In genomic region chr6:42392871-42393270, GRCh38 we compare ENCODE assay signal across 17 cellular contexts. TPM values are rescaled to one million over a fixed set of nuclear protein-coding genes. Genes with fewer than 3 reads are reported as not detected.
DNase-seq lines count a peak whose midpoint lies in the region; ATAC-seq and TF ChIP-seq lines count a peak whose summit lies in the region.
"Had no signal": no experiment of that assay in that cellular context is flagged by ENCODE, and none has a peak within 500 bp of the region (broad histone marks: within the 10 kb centered on the region; RNA-seq: fewer than 3 reads in every experiment).

No MANE protein-coding gene starts in this region.

- peaks cover 2 to 7% of the 10 kb centered on the region in 2 donors for H3K36me3 Mint-ChIP-seq in activated T-cell treated with anti-CD3 and anti-CD28 coated beads, Interleukin-2, amount 50 U/mL, for 72 hours (ENCODE audit: insufficient read depth in 2 of 2)
- H3K36me3 Mint-ChIP-seq in T-cell = peaks cover 10% of the 10 kb centered on the region

- H3K27ac ChIP-seq in brain microvascular endothelial cell = no peak overlapping the region
- H3K27ac ChIP-seq: epithelial cell of prostate, foreskin keratinocyte, vagina had no signal

- no peak for DNase-seq in activated T-cell treated with anti-CD3 and anti-CD28 coated beads, Interleukin-2, amount 50 U/mL, for 72 hours
- DNase-seq in activated T-cell treated with anti-CD3 and anti-CD28 coated beads, Interleukin-2, amount 50 U/mL, for 1 hour = no peak
- DNase-seq in T-cell (no peak), kidney glomerular epithelial cell (lab: John Stamatoyannopoulos, UW) (peak; percentile 16), brain microvascular endothelial cell (no peak), NCI-H2171 treated with DMSO at 0.1 percent for 48 hours (lab: John Stamatoyannopoulos, UW) (no peak)
- no peak for DNase-seq in stimulated activated naive CD8-positive, alpha-beta T cell treated with anti-CD3 and anti-CD28 coated beads, Interleukin-15, amount 100 ng/mL, for 72 hours
- DNase-seq: activated naive CD4-positive, alpha-beta T cell treated with anti-CD3 and anti-CD28 coated beads, Interleukin-2, amount 50 U/mL, for 16 hours; dermis blood vessel endothelial cell; foreskin keratinocyte; IMR-90; left cardiac atrium; NCI-H1694 treated with DMSO at 0.1 percent for 48 hours; right cardiac atrium had no signal

- H3K36me3 ChIP-seq in brain microvascular endothelial cell (replicated peaks) = no peaks in the 10 kb centered on the region
- H3K36me3 ChIP-seq: vagina had no signal

- ATAC-seq in activated T-cell treated with anti-CD3 and anti-CD28 coated beads, Interleukin-2, amount 50 U/mL, for 72 hours (replicated peaks in 1 of 2) = no peak
- ATAC-seq in T-cell (replicated peaks in 1 of 4) = no peak
- no peak for ATAC-seq in stimulated activated naive CD8-positive, alpha-beta T cell treated with anti-CD3 and anti-CD28 coated beads, Interleukin-15, amount 100 ng/mL, for 72 hours
- ATAC-seq in HG03432 (IDR thresholded peaks at IDR 0.05; ENCODE audit: unreplicated experiment) = no peak
- ATAC-seq: foreskin keratinocyte, left cardiac atrium, right cardiac atrium had no signal

- H3K9me3 Mint-ChIP-seq in activated T-cell treated with anti-CD3 and anti-CD28 coated beads, Interleukin-2, amount 50 U/mL, for 72 hours = no peaks in the 10 kb centered on the region
- H3K9me3 Mint-ChIP-seq in T-cell = no peaks in the 10 kb centered on the region
- H3K9me3 Mint-ChIP-seq in stimulated activated naive CD8-positive, alpha-beta T cell treated with anti-CD3 and anti-CD28 coated beads, Interleukin-15, amount 100 ng/mL, for 72 hours = peaks cover 0 to 5% of the 10 kb centered on the region in 2 donors

- peak overlapping the region; percentile 81 to 83 for H3K4me3 Mint-ChIP-seq in activated T-cell treated with anti-CD3 and anti-CD28 coated beads, Interleukin-2, amount 50 U/mL, for 72 hours
- H3K4me3 Mint-ChIP-seq in T-cell = peak overlapping the region in 1 of 3 donors; percentile 53
- H3K4me3 Mint-ChIP-seq in stimulated activated naive CD8-positive, alpha-beta T cell treated with anti-CD3 and anti-CD28 coated beads, Interleukin-15, amount 100 ng/mL, for 72 hours = peak overlapping the region; percentile 61 to 81

- CTCF ChIA-PET in T-cell (lab: Charles Lee) = interaction anchor here in 1 of 2 donors (0.8 to 1.5 kb wide), 2 partner anchors 27 to 52 kb away, joined by 3 read pairs; no protein-coding TSS in a partner anchor

- no peaks in the 10 kb centered on the region for H3K27me3 Mint-ChIP-seq in activated T-cell treated with anti-CD3 and anti-CD28 coated beads, Interleukin-2, amount 50 U/mL, for 72 hours (ENCODE audit: low read depth)
- no peaks in the 10 kb centered on the region for H3K27me3 Mint-ChIP-seq in T-cell
- H3K27me3 Mint-ChIP-seq in stimulated activated naive CD8-positive, alpha-beta T cell treated with anti-CD3 and anti-CD28 coated beads, Interleukin-15, amount 100 ng/mL, for 72 hours = no peaks in the 10 kb centered on the region

- in situ Hi-C loops in brain microvascular endothelial cell (cut with HindIII; ENCODE audit: low pct_ligation_motif_present, low sequenced_read_pairs) = no loop called here

- H3K27ac Mint-ChIP-seq in activated T-cell treated with anti-CD3 and anti-CD28 coated beads, Interleukin-2, amount 50 U/mL, for 72 hours = peak overlapping the region; percentile 13
- H3K27ac Mint-ChIP-seq in T-cell = peak overlapping the region; percentile 99 to 100
- peak overlapping the region in 1 of 2 donors; percentile 81 for H3K27ac Mint-ChIP-seq in stimulated activated naive CD8-positive, alpha-beta T cell treated with anti-CD3 and anti-CD28 coated beads, Interleukin-15, amount 100 ng/mL, for 72 hours

- H3K4me3 ChIP-seq in brain microvascular endothelial cell (ENCODE audit: low read depth, low read length) = no peak overlapping the region
- H3K4me3 ChIP-seq: vagina had no signal

- TF ChIP-seq CTCF in brain microvascular endothelial cell (IDR thresholded peaks at IDR 0.05; ENCODE audit: low read depth, low read length, missing control alignments) = no peak

- POLR2A ChIA-PET in T-cell (lab: Charles Lee) = no interaction called here

- no peaks in the 10 kb centered on the region for H3K27me3 ChIP-seq in brain microvascular endothelial cell (replicated peaks)
- H3K27me3 ChIP-seq: foreskin keratinocyte, vagina had no signal

- H3K4me1 Mint-ChIP-seq in activated T-cell treated with anti-CD3 and anti-CD28 coated beads, Interleukin-2, amount 50 U/mL, for 72 hours (ENCODE audit: low read depth) = peaks cover 92% of the 10 kb centered on the region
- peaks cover 97% of the 10 kb centered on the region in 3 donors for H3K4me1 Mint-ChIP-seq in T-cell
- H3K4me1 Mint-ChIP-seq in stimulated activated naive CD8-positive, alpha-beta T cell treated with anti-CD3 and anti-CD28 coated beads, Interleukin-15, amount 100 ng/mL, for 72 hours = peaks cover 96% of the 10 kb centered on the region

RNA-seq across cellular contexts. Expression of gene TRERF1, which starts 58.9 kb away (rescaled TPM):
- total RNA-seq in activated T-cell treated with anti-CD3 and anti-CD28 coated beads, Interleukin-2, amount 50 U/mL, for 72 hours = 10 to 100 TPM; 37.2 to 43.0 TPM
- total RNA-seq in T-cell = 10 to 100 TPM; 20.5 to 52.2 (median 25.6) TPM
